ENCODE assay signal across 11 cellular contexts in genomic region chr1:173863224-173864151, GRCh38. TPM values are rescaled to one million over a fixed set of nuclear protein-coding genes. Genes with fewer than 3 reads are reported as not detected.
A peak's percentile ranks its signal among the peaks of the same experiment; 100 is the strongest.
DNase-seq lines count a peak whose midpoint lies in the region; ATAC-seq, FAIRE-seq and TF ChIP-seq lines count a peak whose summit lies in the region.
"Had no signal": no experiment of that assay in that cellular context is flagged by ENCODE, and none has a peak within 500 bp of the region (broad histone marks: within the 10 kb centered on the region; RNA-seq: fewer than 3 reads in every experiment).

No MANE protein-coding gene starts in this region.

- RAD21 ChIA-PET in GM12878 (lab: Charles Lee; ENCODE audit: unreplicated experiment): interaction anchor here (1.2 kb wide), 1 partner anchor 354 kb away, joined by 3 read pairs; no protein-coding TSS in a partner anchor

- H3K4me1 Mint-ChIP-seq in activated T-cell treated with anti-CD3 and anti-CD28 coated beads, Interleukin-2, amount 50 U/mL, for 72 hours (ENCODE audit: low read depth): peaks cover 34% of the 10 kb centered on the region

- in situ Hi-C loops in GM12878 (cut with MboI): no loop called here

- no peaks in the 10 kb centered on the region for H3K27me3 Mint-ChIP-seq in activated T-cell treated with anti-CD3 and anti-CD28 coated beads, Interleukin-2, amount 50 U/mL, for 72 hours (ENCODE audit: low read depth)

- H3K36me3 Mint-ChIP-seq in activated T-cell treated with anti-CD3 and anti-CD28 coated beads, Interleukin-2, amount 50 U/mL, for 72 hours (ENCODE audit: insufficient read depth in 2 of 2): peaks cover 31 to 46% of the 10 kb centered on the region in 2 donors

- no TSS peak for BruUV-seq in GM12878 (replicated peaks; lab: Mats Ljungman, UMichigan)

- H3K4me1 ChIP-seq in MM.1S (ENCODE audit: low read length) (peaks cover 35% of the 10 kb centered on the region), GM12878 (ENCODE audit: control insufficient read depth, insufficient read depth, low read length) (peaks cover 4% of the 10 kb centered on the region; the same call in 1 of the 2 replicates)

- H3K27ac Mint-ChIP-seq in activated T-cell treated with anti-CD3 and anti-CD28 coated beads, Interleukin-2, amount 50 U/mL, for 72 hours: peak overlapping the region; percentile 95

- no peak for DNase-seq in activated T-cell treated with anti-CD3 and anti-CD28 coated beads, Interleukin-2, amount 50 U/mL, for 72 hours
- DNase-seq in activated T-cell treated with anti-CD3 and anti-CD28 coated beads, Interleukin-2, amount 50 U/mL, for 1 hour: no peak
- no peak for DNase-seq in MM.1S
- no peak for DNase-seq in GM12878 (ENCODE audit: low read depth, low spot score)
- DNase-seq in retinal pigment epithelial cell (ENCODE audit: low read depth): no peak
- no peak for DNase-seq in lower leg skin (ENCODE audit: low spot score in 2 of 2)

- SMC1A ChIA-PET in GM12878 (lab: Charles Lee; ENCODE audit: uncharacterized antibody, unreplicated experiment): interaction anchor here (1.0 to 1.7 kb wide), 6 partner anchors 10 to 155 kb away, joined by 3 to 6 read pairs (median 5); no protein-coding TSS in a partner anchor

- peak overlapping the region; percentile 77; the same call in 1 of the 2 replicates for H3K4me2 ChIP-seq in MM.1S (ENCODE audit: low read depth, low read length)
- H3K4me2 ChIP-seq in GM12878 (ENCODE audit: control insufficient read depth, insufficient read depth): peak overlapping the region; percentile 34; the same call in 1 of the 2 replicates

- no peaks in the 10 kb centered on the region for H3K9me3 Mint-ChIP-seq in activated T-cell treated with anti-CD3 and anti-CD28 coated beads, Interleukin-2, amount 50 U/mL, for 72 hours
- H3K9me3 Mint-ChIP-seq: CD14-positive monocyte had no signal

- no peaks in the 10 kb centered on the region for H3K9me2 ChIP-seq in MM.1S (replicated peaks; ENCODE audit: insufficient read depth, low read length)

- no peak for TF ChIP-seq RAD21 in GM12878 (IDR thresholded peaks at IDR 0.05; ENCODE audit: insufficient read depth, low read depth, low read length)

- H3K4me3 Mint-ChIP-seq in activated T-cell treated with anti-CD3 and anti-CD28 coated beads, Interleukin-2, amount 50 U/mL, for 72 hours: peak overlapping the region; percentile 95 to 99
- H3K4me3 Mint-ChIP-seq: CD14-positive monocyte had no signal

- TF ChIP-seq POLR2A in GM12878 (IDR thresholded peaks at IDR 0.05; ENCODE audit: low read depth, low read length) (peak; percentile 30; the same call in 1 of the 2 replicates), lower leg skin (IDR thresholded peaks at IDR 0.05) (no peak)

- H3K4me3 ChIP-seq in MM.1S (ENCODE audit: low read length) (no peak overlapping the region), GM12878 (peak overlapping the region; percentile 81), retinal pigment epithelial cell (ENCODE audit: low read length) (peak overlapping the region; percentile 99), lower leg skin (ENCODE audit: low read depth, poor library complexity, severe bottlenecking) (no peak overlapping the region)
- H3K4me3 ChIP-seq: coronary artery had no signal

- TF ChIP-seq EP300 in GM12878 (IDR thresholded peaks at IDR 0.05; ENCODE audit: borderline replicate concordance in 1 of 2, control insufficient read depth in 1 of 2, low read depth in 2 of 2, low read length in 2 of 2): no peak

- intact Hi-C loops in GM12878 (cut with micrococcal nuclease; ENCODE audit: unreplicated experiment): loop anchor here (10.0 kb wide), 2 partner anchors 141 to 351 kb away; no protein-coding TSS in a partner anchor
- intact Hi-C loops in lower leg skin (cut with DNase I; ENCODE audit: low total_unique reads): no loop called here

- peaks cover 77% of the 10 kb centered on the region for H3F3A ChIP-seq in MM.1S (ENCODE audit: insufficient read depth, low read length)

- POLR2A ChIA-PET in GM12878 (lab: Charles Lee): interaction anchor here (0.5 to 1.7 kb wide), 6 partner anchors 12 to 63 kb away, joined by 3 to 7 read pairs (median 4); partner anchors contain the start of gene DARS2

- no peak for FAIRE-seq in GM12878 (lab: Jason Lieb, UNC)

- H3K79me2 ChIP-seq in MM.1S (ENCODE audit: low read length): peaks cover 38% of the 10 kb centered on the region
- peaks cover 38% of the 10 kb centered on the region for H3K79me2 ChIP-seq in GM12878 (ENCODE audit: control insufficient read depth, insufficient read depth, low read length)

- H3K27ac ChIP-seq in MM.1S (ENCODE audit: low read length) (peak overlapping the region; percentile 26; the same call in 1 of the 2 replicates), GM12878 (ENCODE audit: control insufficient read depth, insufficient read depth) (peak overlapping the region; percentile 25; the same call in 1 of the 2 replicates)
- H3K27ac ChIP-seq: coronary artery had no signal

- H3K9me3 ChIP-seq in MM.1S (replicated peaks; ENCODE audit: insufficient read depth, low read length) (no peaks in the 10 kb centered on the region), GM12878 (replicated peaks; ENCODE audit: control insufficient read depth, insufficient read depth, low read length) (no peaks in the 10 kb centered on the region)

- CTCF ChIA-PET in GM12878 (lab: Yijun Ruan, JAX): interaction anchor here (1.2 to 3.9 kb wide), 5 partner anchors 38 to 433 kb away, joined by 3 to 15 read pairs (median 4); partner anchors contain the start of genes CENPL and DARS2

- TF ChIP-seq CTCF in MM.1S (IDR thresholded peaks at IDR 0.05; ENCODE audit: low read length) (no peak), GM12878 (IDR thresholded peaks at IDR 0.05 in 2 of 3, conservative IDR thresholded peaks at IDR 0.05 in 1 of 3; ENCODE audit: control insufficient read depth in 2 of 3, extremely low read depth in 1 of 3, insufficient read depth in 1 of 3, low read depth in 3 of 3, low read length in 3 of 3) (no peak), retinal pigment epithelial cell (conservative IDR thresholded peaks at IDR 0.05; ENCODE audit: low read depth, low read length) (no peak), lower leg skin (IDR thresholded peaks at IDR 0.05) (no peak)

- H3K27me3 ChIP-seq in MM.1S (replicated peaks; ENCODE audit: insufficient read depth, low read length) (no peaks in the 10 kb centered on the region), GM12878 (replicated peaks in 1 of 2; ENCODE audit: control insufficient read depth in 2 of 2, insufficient read depth in 2 of 2, low read length in 1 of 2) (no peaks in the 10 kb centered on the region)

- H2AFZ ChIP-seq in MM.1S (ENCODE audit: low read length) (no peak overlapping the region), GM12878 (ENCODE audit: control insufficient read depth, low read depth, low read length) (no peak overlapping the region)

- H3K9ac ChIP-seq in MM.1S (ENCODE audit: low read length) (no peak overlapping the region), GM12878 (ENCODE audit: control insufficient read depth, insufficient read depth, low read length) (peak overlapping the region; percentile 7; the same call in 1 of the 2 replicates)

- peaks cover 44% of the 10 kb centered on the region for H4K20me1 ChIP-seq in MM.1S (ENCODE audit: insufficient read depth, low read length)
- H4K20me1 ChIP-seq in GM12878 (ENCODE audit: control insufficient read depth, insufficient read depth): no peaks in the 10 kb centered on the region

- no peak for ATAC-seq in activated T-cell treated with anti-CD3 and anti-CD28 coated beads, Interleukin-2, amount 50 U/mL, for 72 hours (replicated peaks in 1 of 2)
- ATAC-seq in GM12878 (no peak), HG02610 (IDR thresholded peaks at IDR 0.05; ENCODE audit: unreplicated experiment) (no peak), HG03097 (IDR thresholded peaks at IDR 0.05; ENCODE audit: low FRiP score, unreplicated experiment) (no peak)

- H3K36me3 ChIP-seq in MM.1S (replicated peaks; ENCODE audit: insufficient read depth, low read length) (peaks cover 31% of the 10 kb centered on the region), GM12878 (ENCODE audit: control insufficient read depth in 2 of 2, insufficient read depth in 2 of 2, low read length in 1 of 2) (peaks cover 4 to 31% of the 10 kb centered on the region in 2 experiments)

RNA-seq across cellular contexts. Expression of gene GAS5, which starts 4.3 kb away (rescaled TPM):
- total RNA-seq in activated T-cell treated with anti-CD3 and anti-CD28 coated beads, Interleukin-2, amount 50 U/mL, for 72 hours: 1,000 to 10,000 TPM; 1,204 to 1,544 TPM
- total RNA-seq in GM12878 (2013; cell fraction: nucleolus; rRNA removed): 994 and 1,015 TPM in 2 replicates
- 597 and 727 TPM in 2 replicates for total RNA-seq in GM12878 (2014; rRNA removed)
- 722 and 746 TPM in 2 replicates for total RNA-seq in GM12878 (2014; rRNA removed; fragmentation: Illumina TruSeq; extraction: Trizol)
- 550 and 569 TPM in 2 replicates for total RNA-seq in GM12878 (2021)
- polyA plus RNA-seq in GM12878 (2011; ENCODE audit: low read depth): 2,046 TPM
- 1,137 and 1,297 TPM in 2 replicates for polyA plus RNA-seq in GM12878 (2011; rRNA removed)
- polyA plus RNA-seq in GM12878 (2011; cell fraction: cytosol; rRNA removed): 732 and 962 TPM in 2 replicates
- polyA plus RNA-seq in GM12878 (2011; cell fraction: nucleus; rRNA removed): 885 and 889 TPM in 2 replicates
- polyA plus RNA-seq in GM12878 (2012): 815 and 826 TPM in 2 replicates
- polyA plus RNA-seq in GM12878 (2014; fragmentation: Illumina TruSeq; extraction: Trizol): 810 and 918 TPM in 2 replicates
- polyA plus RNA-seq in GM12878 (2014; fragmentation: Nextera tagmentation; extraction: Ambion mirVana): 100 to 1,000 TPM; 804 to 930 TPM
- 561 and 676 TPM in 2 replicates for polyA plus RNA-seq in GM12878 (2014; rRNA removed)
- 100 to 1,000 TPM; 289 TPM for polyA plus RNA-seq in GM12878 (2016; fragmentation: Nextera tagmentation; extraction: Ambion mirVana)
- polyA minus RNA-seq in GM12878 (2011; rRNA and poly(A)+ RNA removed): 526 and 827 TPM in 2 replicates
- polyA minus RNA-seq in GM12878 (2011; cell fraction: cytosol; rRNA and poly(A)+ RNA removed): 227 and 318 TPM in 2 replicates
- polyA minus RNA-seq in GM12878 (2011; cell fraction: nucleus; rRNA and poly(A)+ RNA removed): 639 and 957 TPM in 2 replicates
- 100 to 1,000 TPM; 311 to 461 (median 384) TPM for total RNA-seq in lower leg skin

RNA-seq across cellular contexts. Expression of gene ZBTB37, which starts 4.7 kb away (rescaled TPM):
- total RNA-seq in activated T-cell treated with anti-CD3 and anti-CD28 coated beads, Interleukin-2, amount 50 U/mL, for 72 hours: 10 to 100 TPM; 14.2 to 14.9 TPM
- 36.9 and 37.7 TPM in 2 replicates for total RNA-seq in GM12878 (2013; cell fraction: nucleolus; rRNA removed)
- total RNA-seq in GM12878 (2014; rRNA removed): 3.3 and 3.4 TPM in 2 replicates
- total RNA-seq in GM12878 (2014; rRNA removed; fragmentation: Illumina TruSeq; extraction: Trizol): 4.7 and 4.8 TPM in 2 replicates
- 5.2 and 5.7 TPM in 2 replicates for total RNA-seq in GM12878 (2021)
- polyA plus RNA-seq in GM12878 (2011; ENCODE audit: low read depth): 1.2 TPM
- 4.9 and 6.7 TPM in 2 replicates for polyA plus RNA-seq in GM12878 (2011; rRNA removed)
- 2.3 TPM in 2 replicates for polyA plus RNA-seq in GM12878 (2011; cell fraction: cytosol; rRNA removed)
- 6.0 and 7.2 TPM in 2 replicates for polyA plus RNA-seq in GM12878 (2011; cell fraction: nucleus; rRNA removed)
- polyA plus RNA-seq in GM12878 (2012): 1.4 TPM in 2 replicates
- polyA plus RNA-seq in GM12878 (2014; fragmentation: Illumina TruSeq; extraction: Trizol): 2.3 and 3.2 TPM in 2 replicates
- under 1 TPM; 0.16 to 0.29 TPM for polyA plus RNA-seq in GM12878 (2014; fragmentation: Nextera tagmentation; extraction: Ambion mirVana)
- 1.1 and 1.4 TPM in 2 replicates for polyA plus RNA-seq in GM12878 (2014; rRNA removed)
- 1 to 10 TPM in 1 of 2 experiments, under 1 TPM in 1; 0.95 to 1.6 TPM for polyA plus RNA-seq in GM12878 (2016; fragmentation: Nextera tagmentation; extraction: Ambion mirVana)
- polyA minus RNA-seq in GM12878 (2011; rRNA and poly(A)+ RNA removed): 18.6 and 19.6 TPM in 2 replicates
- polyA minus RNA-seq in GM12878 (2011; cell fraction: cytosol; rRNA and poly(A)+ RNA removed): 2.8 and 3.2 TPM in 2 replicates
- polyA minus RNA-seq in GM12878 (2011; cell fraction: nucleus; rRNA and poly(A)+ RNA removed): 7.3 and 9.1 TPM in 2 replicates
- total RNA-seq in lower leg skin: 1 to 10 TPM; 5.1 to 9.6 (median 7.3) TPM

RNA-seq across cellular contexts. Expression of gene CENPL, which starts 38.8 kb away (rescaled TPM):
- total RNA-seq in activated T-cell treated with anti-CD3 and anti-CD28 coated beads, Interleukin-2, amount 50 U/mL, for 72 hours: 10 to 100 TPM; 36.2 to 38.3 TPM
- total RNA-seq in GM12878 (2013; cell fraction: nucleolus; rRNA removed): 18.7 and 21.6 TPM in 2 replicates
- 27.6 and 31.0 TPM in 2 replicates for total RNA-seq in GM12878 (2014; rRNA removed)
- total RNA-seq in GM12878 (2014; rRNA removed; fragmentation: Illumina TruSeq; extraction: Trizol): 25.8 and 32.1 TPM in 2 replicates
- 16.5 and 19.3 TPM in 2 replicates for total RNA-seq in GM12878 (2021)
- 9.2 TPM for polyA plus RNA-seq in GM12878 (2011; ENCODE audit: low read depth)
- polyA plus RNA-seq in GM12878 (2011; rRNA removed): 21.2 and 28.6 TPM in 2 replicates
- polyA plus RNA-seq in GM12878 (2011; cell fraction: cytosol; rRNA removed): 10.7 and 11.3 TPM in 2 replicates
- 4.6 and 5.4 TPM in 2 replicates for polyA plus RNA-seq in GM12878 (2011; cell fraction: nucleus; rRNA removed)
- 9.1 and 9.9 TPM in 2 replicates for polyA plus RNA-seq in GM12878 (2012)
- 20.8 and 20.9 TPM in 2 replicates for polyA plus RNA-seq in GM12878 (2014; fragmentation: Illumina TruSeq; extraction: Trizol)
- 10 to 100 TPM; 14.9 to 26.7 TPM for polyA plus RNA-seq in GM12878 (2014; fragmentation: Nextera tagmentation; extraction: Ambion mirVana)
- 19.6 and 22.4 TPM in 2 replicates for polyA plus RNA-seq in GM12878 (2014; rRNA removed)
- 10 to 100 TPM; 26.5 to 26.7 TPM for polyA plus RNA-seq in GM12878 (2016; fragmentation: Nextera tagmentation; extraction: Ambion mirVana)
- 20.1 and 21.5 TPM in 2 replicates for polyA minus RNA-seq in GM12878 (2011; rRNA and poly(A)+ RNA removed)
- polyA minus RNA-seq in GM12878 (2011; cell fraction: cytosol; rRNA and poly(A)+ RNA removed): 9.2 and 9.8 TPM in 2 replicates
- 10.4 and 17.9 TPM in 2 replicates for polyA minus RNA-seq in GM12878 (2011; cell fraction: nucleus; rRNA and poly(A)+ RNA removed)
- total RNA-seq in lower leg skin: 1 to 10 TPM; 2.7 to 6.8 (median 4.1) TPM

RNA-seq across cellular contexts. Expression of gene DARS2, which starts 39.0 kb away (rescaled TPM):
- total RNA-seq in activated T-cell treated with anti-CD3 and anti-CD28 coated beads, Interleukin-2, amount 50 U/mL, for 72 hours: 10 to 100 TPM; 16.3 to 22.2 TPM
- total RNA-seq in GM12878 (2013; cell fraction: nucleolus; rRNA removed): 47.7 and 48.4 TPM in 2 replicates
- total RNA-seq in GM12878 (2014; rRNA removed) (32.0 and 36.3 TPM in 2 replicates), GM12878 (2014; rRNA removed; fragmentation: Illumina TruSeq; extraction: Trizol) (40.6 and 41.6 TPM in 2 replicates), GM12878 (2021) (32.7 and 35.4 TPM in 2 replicates), lower leg skin (1 to 10 TPM; 5.4 to 8.2 (median 7.1) TPM)
- polyA plus RNA-seq in GM12878 (2011; ENCODE audit: low read depth): 11.6 TPM
- polyA plus RNA-seq in GM12878 (2011; rRNA removed) (65.9 and 80.4 TPM in 2 replicates), GM12878 (2014; fragmentation: Illumina TruSeq; extraction: Trizol) (50.4 and 60.4 TPM in 2 replicates), GM12878 (2014; fragmentation: Nextera tagmentation; extraction: Ambion mirVana) (10 to 100 TPM; 23.9 to 25.2 TPM), GM12878 (2014; rRNA removed) (29.4 and 34.0 TPM in 2 replicates), GM12878 (2016; fragmentation: Nextera tagmentation; extraction: Ambion mirVana) (10 to 100 TPM; 64.2 to 69.7 TPM)
- 40.6 and 43.9 TPM in 2 replicates for polyA plus RNA-seq in GM12878 (2011; cell fraction: cytosol; rRNA removed)
- 32.0 and 33.2 TPM in 2 replicates for polyA plus RNA-seq in GM12878 (2011; cell fraction: nucleus; rRNA removed)
- polyA plus RNA-seq in GM12878 (2012): 13.2 and 18.8 TPM in 2 replicates
- 52.7 and 59.2 TPM in 2 replicates for polyA minus RNA-seq in GM12878 (2011; rRNA and poly(A)+ RNA removed)
- polyA minus RNA-seq in GM12878 (2011; cell fraction: cytosol; rRNA and poly(A)+ RNA removed): 17.9 and 21.3 TPM in 2 replicates
- polyA minus RNA-seq in GM12878 (2011; cell fraction: nucleus; rRNA and poly(A)+ RNA removed): 19.6 and 33.3 TPM in 2 replicates

RNA-seq across cellular contexts. Expression of gene SERPINC1, which starts 53.6 kb away (rescaled TPM):
- under 1 TPM in 1 of 2 donors, not detected in 1; 0.30 TPM for total RNA-seq in activated T-cell treated with anti-CD3 and anti-CD28 coated beads, Interleukin-2, amount 50 U/mL, for 72 hours
- not detected in 2 replicates for total RNA-seq in GM12878 (2013; cell fraction: nucleolus; rRNA removed)
- not detected in 2 replicates for total RNA-seq in GM12878 (2014; rRNA removed)
- not detected in 2 replicates for total RNA-seq in GM12878 (2014; rRNA removed; fragmentation: Illumina TruSeq; extraction: Trizol)
- 0.44 and 0.61 TPM in 2 replicates for total RNA-seq in GM12878 (2021)
- polyA plus RNA-seq in GM12878 (2011; ENCODE audit: low read depth): not detected
- not detected in 2 replicates for polyA plus RNA-seq in GM12878 (2011; rRNA removed)
- not detected in 2 replicates for polyA plus RNA-seq in GM12878 (2011; cell fraction: cytosol; rRNA removed)
- 0.41 TPM in 1 of 2 replicates, not detected in the other for polyA plus RNA-seq in GM12878 (2011; cell fraction: nucleus; rRNA removed)
- not detected in 2 replicates for polyA plus RNA-seq in GM12878 (2012)
- polyA plus RNA-seq in GM12878 (2014; fragmentation: Illumina TruSeq; extraction: Trizol): not detected in 2 replicates
- under 1 TPM in 1 of 2 experiments, not detected in 1; 0.11 TPM for polyA plus RNA-seq in GM12878 (2014; fragmentation: Nextera tagmentation; extraction: Ambion mirVana)
- not detected in 2 replicates for polyA plus RNA-seq in GM12878 (2014; rRNA removed)
- polyA plus RNA-seq in GM12878 (2016; fragmentation: Nextera tagmentation; extraction: Ambion mirVana): not detected
- polyA minus RNA-seq in GM12878 (2011; rRNA and poly(A)+ RNA removed): not detected in 2 replicates
- polyA minus RNA-seq in GM12878 (2011; cell fraction: cytosol; rRNA and poly(A)+ RNA removed): not detected in 2 replicates
- not detected in 2 replicates for polyA minus RNA-seq in GM12878 (2011; cell fraction: nucleus; rRNA and poly(A)+ RNA removed)
- not detected for total RNA-seq in lower leg skin
- polyA plus RNA-seq: CD14-positive monocyte, neural cell had no signal

Comparison
In these comparisons a context has a peak if more than half of its experiments do, and no peak if none do; other contexts are left out.
1. H3K4me3 ChIP-seq: peak in GM12878 (single experiment) and retinal pigment epithelial cell (single experiment); none in MM.1S (single experiment) and lower leg skin (single experiment).